In genomic region chr14:91511014-91511466, GRCh38 we compare ENCODE assay signal across 8 cellular contexts. TPM values are rescaled to one million over a fixed set of nuclear protein-coding genes. Genes with fewer than 3 reads are reported as not detected.
DNase-seq lines count a peak whose midpoint lies in the region; ATAC-seq and TF ChIP-seq lines count a peak whose summit lies in the region.

No MANE protein-coding gene starts in this region.

- TF ChIP-seq CTCF in heart left ventricle (IDR thresholded peaks at IDR 0.05): no peak
- TF ChIP-seq CTCF in nephron (IDR thresholded peaks at IDR 0.05; ENCODE audit: unreplicated experiment in 3 of 3): no peak

- peaks cover 0 to 33% (median 18%) of the 10 kb centered on the region in 12 donors for H3K4me1 ChIP-seq in heart left ventricle
- peaks cover 10% of the 10 kb centered on the region for H3K4me1 ChIP-seq in effector memory CD4-positive, alpha-beta T cell (ENCODE audit: control insufficient read depth, insufficient read depth, low read length, poor library complexity, severe bottlenecking)

- TF ChIP-seq POLR2A in heart left ventricle (IDR thresholded peaks at IDR 0.05): no peak

- no peaks in the 10 kb centered on the region for H3K9me3 Mint-ChIP-seq in nephron

- peak overlapping the region; percentile 73 to 100 (median 88) for H3K4me3 ChIP-seq in heart left ventricle
- peak overlapping the region; percentile 95 for H3K4me3 ChIP-seq in effector memory CD4-positive, alpha-beta T cell (ENCODE audit: insufficient read depth, low read depth, low read length, poor library complexity, severe bottlenecking)

- no peak for DNase-seq in heart left ventricle
- no peak for DNase-seq in left cardiac atrium
- peak; percentile 32 for DNase-seq in NOMO-1 treated with dmso at 0.1 percent for 144 hours (lab: John Stamatoyannopoulos, UW; ENCODE audit: unreplicated experiment)
- no peak for DNase-seq in effector memory CD4-positive, alpha-beta T cell
- DNase-seq in central memory CD4-positive, alpha-beta T cell: no peak

- no peaks in the 10 kb centered on the region for H3K9me3 ChIP-seq in heart left ventricle
- H3K9me3 ChIP-seq in effector memory CD4-positive, alpha-beta T cell (ENCODE audit: control insufficient read depth, low read length): no peaks in the 10 kb centered on the region

- peak overlapping the region; percentile 100 for H3K27ac Mint-ChIP-seq in nephron

- ATAC-seq in heart left ventricle: no peak
- no peak for ATAC-seq in left cardiac atrium
- no peak for ATAC-seq in HG02840 (IDR thresholded peaks at IDR 0.05; ENCODE audit: low FRiP score, unreplicated experiment)
- no peak for ATAC-seq in HG03378 (IDR thresholded peaks at IDR 0.05; ENCODE audit: unreplicated experiment)

- H3K27ac ChIP-seq in heart left ventricle: peak overlapping the region; percentile 94 to 100 (median 99)
- peak overlapping the region; percentile 98 for H3K27ac ChIP-seq in effector memory CD4-positive, alpha-beta T cell (ENCODE audit: insufficient read depth, low read length, poor library complexity, severe bottlenecking)

- H3K4me3 Mint-ChIP-seq in nephron: peak overlapping the region; percentile 94 to 100 (median 98)

- H3K4me1 Mint-ChIP-seq in nephron: peaks cover 13% of the 10 kb centered on the region

- no peaks in the 10 kb centered on the region for H3K27me3 Mint-ChIP-seq in nephron (ENCODE audit: low read depth)

- 48 to 54% (median 49%) methylated on average over 12 of the region's 12 CpGs for WGBS in heart left ventricle, 4 donors

- no peaks in the 10 kb centered on the region for H3K27me3 ChIP-seq in heart left ventricle
- H3K27me3 ChIP-seq in effector memory CD4-positive, alpha-beta T cell (replicated peaks; ENCODE audit: control insufficient read depth, insufficient read depth, low read length, poor library complexity, severe bottlenecking): no peaks in the 10 kb centered on the region

- intact Hi-C loops in heart left ventricle (cut with DNase I): loop anchor here in 1 of 10 donors (5.0 kb wide), 1 partner anchor 1271 kb away; no protein-coding TSS in a partner anchor
- intact Hi-C loops in left cardiac atrium (cut with DNase I): no loop called here

- peaks cover 24% of the 10 kb centered on the region for H3K36me3 Mint-ChIP-seq in nephron (ENCODE audit: low read depth)

- H3K36me3 ChIP-seq in heart left ventricle: peaks cover 0 to 10% (median 0%) of the 10 kb centered on the region in 9 donors
- no peaks in the 10 kb centered on the region for H3K36me3 ChIP-seq in effector memory CD4-positive, alpha-beta T cell (ENCODE audit: control insufficient read depth, insufficient read depth, low read length)

RNA-seq across cellular contexts. Expression of gene PPP4R3A, which starts 0.9 kb away (rescaled TPM):
- 10 to 100 TPM; 38.6 to 53.4 (median 42.3) TPM for total RNA-seq in heart left ventricle
- polyA plus RNA-seq in heart left ventricle: 10 to 100 TPM; 32.8 to 47.5 TPM
- 10 to 100 TPM; 44.3 to 49.5 TPM for total RNA-seq in left cardiac atrium
